Comparison of ENCODE assay signal across 8 cellular contexts in genomic region chr1:95233737-95234493, GRCh38. TPM values are rescaled to one million over a fixed set of nuclear protein-coding genes. Genes with fewer than 3 reads are reported as not detected.
DNase-seq lines count a peak whose midpoint lies in the region; ATAC-seq and TF ChIP-seq lines count a peak whose summit lies in the region.

TSS of gene RWDD3 (plus strand) at chr1:95234210. CDS start at chr1:95234231, 21 bp downstream.

- peak; percentile 76 for TF ChIP-seq CTCF in GM12864 (IDR thresholded peaks at IDR 0.05; ENCODE audit: low read depth, low read length, missing control alignments)
- peak; percentile 94 for TF ChIP-seq CTCF in HFFc6 (IDR thresholded peaks at IDR 0.05)
- peak; percentile 72 to 95 (median 93) for TF ChIP-seq CTCF in ovary (IDR thresholded peaks at IDR 0.05)
- peak; percentile 29 to 98 (median 92) for TF ChIP-seq CTCF in thyroid gland (IDR thresholded peaks at IDR 0.05)

- peak within 1 kb of the TSS; percentile 98 for H3K4me3 Mint-ChIP-seq in HFFc6

- H3K27me3 ChIP-seq in ovary (no peaks in the 10 kb centered on the region), thyroid gland (no peaks in the 10 kb centered on the region)

- intact Hi-C loops in ovary (cut with DNase I) (loop anchor here (5.0 to 10.0 kb wide), 6 partner anchors 117 to 829 kb away; partner anchors contain the start of genes ALG14 (in 1 of the 4) and TLCD4 (in 1 of the 4)), thyroid gland (cut with DNase I) (loop anchor here (10.0 kb wide), 1 partner anchor 149 kb away; no protein-coding TSS in a partner anchor)

- ATAC-seq in activated naive CD4-positive, alpha-beta T cell treated with anti-CD3 and anti-CD28 coated beads, Interleukin-2, amount 50 U/mL, for 72 hours = peak; percentile 95 to 96

- peak; percentile 49 for TF ChIP-seq POLR2A in ovary (IDR thresholded peaks at IDR 0.05)
- TF ChIP-seq POLR2A in thyroid gland (IDR thresholded peaks at IDR 0.05) = peak in 1 of 2 donors; percentile 79

- DNase-seq in GM12864 (ENCODE audit: low read depth) (peak; percentile 59), HFFc6 (peak; percentile 81), MV-4-11 (lab: John Stamatoyannopoulos, UW) (peak; percentile 75), SKM-1 (lab: John Stamatoyannopoulos, UW; ENCODE audit: unreplicated experiment) (peak; percentile 68), glomerular visceral epithelial cell (ENCODE audit: extremely low spot score) (peak; percentile 95), ovary (peak; percentile 89 to 95 (median 92)), thyroid gland (peak; percentile 95 to 96)
- peak; percentile 95 for DNase-seq in activated naive CD4-positive, alpha-beta T cell treated with anti-CD3 and anti-CD28 coated beads, Interleukin-2, amount 50 U/mL, for 72 hours (ENCODE audit: low spot score in 2 of 2)

- peaks cover 13% of the 10 kb centered on the region for H3K36me3 Mint-ChIP-seq in HFFc6 (ENCODE audit: low read depth)
- peaks cover 0 to 21% of the 10 kb centered on the region in 2 donors for H3K36me3 Mint-ChIP-seq in activated naive CD4-positive, alpha-beta T cell treated with anti-CD3 and anti-CD28 coated beads, Interleukin-2, amount 50 U/mL, for 72 hours

- H3K9me3 Mint-ChIP-seq in HFFc6 = no peaks in the 10 kb centered on the region
- H3K9me3 Mint-ChIP-seq in activated naive CD4-positive, alpha-beta T cell treated with anti-CD3 and anti-CD28 coated beads, Interleukin-2, amount 50 U/mL, for 72 hours = no peaks in the 10 kb centered on the region

- H3K9me3 ChIP-seq in ovary = no peaks in the 10 kb centered on the region
- no peaks in the 10 kb centered on the region for H3K9me3 ChIP-seq in thyroid gland

- H3K27ac ChIP-seq in ovary (peak within 1 kb of the TSS; percentile 67 to 75), thyroid gland (peak within 1 kb of the TSS; percentile 66 to 92 (median 76))

- H3K4me1 ChIP-seq in ovary (ENCODE audit: insufficient read depth) (peaks cover 1% of the 10 kb centered on the region), thyroid gland (peaks cover 22 to 24% of the 10 kb centered on the region in 2 donors)

- 0 to 1% (median 0%) methylated on average over 49 to 71 of the region's 71 CpGs for WGBS in ovary, 3 donors
- 0 to 1% methylated on average over 8 to 24 of the region's 71 CpGs for WGBS in thyroid gland, 2 donors

- no peaks in the 10 kb centered on the region for H3K36me3 ChIP-seq in ovary
- no peaks in the 10 kb centered on the region for H3K36me3 ChIP-seq in thyroid gland

- H3K4me3 ChIP-seq in GM12864 (ENCODE audit: low read depth, low read length) = peak within 1 kb of the TSS; percentile 89
- H3K4me3 ChIP-seq in ovary = peak within 1 kb of the TSS; percentile 92
- H3K4me3 ChIP-seq in thyroid gland (replicated peaks in 1 of 3) = peak within 1 kb of the TSS; percentile 35 to 76 (median 64)

- peak within 1 kb of the TSS; percentile 90 for H3K27ac Mint-ChIP-seq in HFFc6
- H3K27ac Mint-ChIP-seq in activated naive CD4-positive, alpha-beta T cell treated with anti-CD3 and anti-CD28 coated beads, Interleukin-2, amount 50 U/mL, for 72 hours = peak within 1 kb of the TSS; percentile 87

- H3K27me3 Mint-ChIP-seq in HFFc6 (ENCODE audit: insufficient read depth) = no peaks in the 10 kb centered on the region

- H3K4me1 Mint-ChIP-seq in HFFc6 (ENCODE audit: low read depth) = peaks cover 49% of the 10 kb centered on the region

- TF ChIP-seq EP300 in ovary (IDR thresholded peaks at IDR 0.05) = no peak

RNA-seq across cellular contexts. Expression of gene RWDD3, which starts in this region (rescaled TPM):
- 10 to 100 TPM; 11.7 to 14.6 (median 13.0) TPM for total RNA-seq in HFFc6 (2021; fragmentation: NEBNext Ultra II Directional; extraction: Animal tissue kit (Norgen Biotek cat#: 25700))
- 10 to 100 TPM in 1 of 2 donors, 1 to 10 TPM in 1; 8.7 to 12.7 TPM for total RNA-seq in activated naive CD4-positive, alpha-beta T cell treated with anti-CD3 and anti-CD28 coated beads, Interleukin-2, amount 50 U/mL, for 72 hours
- 10 to 100 TPM in 6 of 7 donors, 1 to 10 TPM in 1; 9.7 to 18.0 (median 14.2) TPM for total RNA-seq in ovary
- polyA plus RNA-seq in ovary = 10 to 100 TPM; 15.7 to 17.2 TPM
- total RNA-seq in thyroid gland = 10 to 100 TPM; 13.1 to 20.6 (median 16.5) TPM

Comparison
In these comparisons a context has a peak if more than half of its experiments do, and no peak if none do; other contexts are left out.
1. Peak in every context shown above with its lines: DNase-seq, ATAC-seq, H3K4me3 ChIP-seq and H3K27ac ChIP-seq.